Comparison of ENCODE assay signal across 15 cellular contexts in genomic region chr1:21305155-21305899, GRCh38. TPM values are rescaled to one million over a fixed set of nuclear protein-coding genes. Genes with fewer than 3 reads are reported as not detected.
DNase-seq lines count a peak whose midpoint lies in the region; ATAC-seq and TF ChIP-seq lines count a peak whose summit lies in the region.
"Had no signal": no experiment of that assay in that cellular context is flagged by ENCODE, and none has a peak within 500 bp of the region (broad histone marks: within the 10 kb centered on the region; RNA-seq: fewer than 3 reads in every experiment).

No MANE protein-coding gene starts in this region.

- H3K4me1 Mint-ChIP-seq in activated naive CD4-positive, alpha-beta T cell treated with anti-CD3 and anti-CD28 coated beads, Interleukin-2, amount 50 U/mL, for 24 hours = peaks cover 73% of the 10 kb centered on the region
- H3K4me1 Mint-ChIP-seq in activated naive CD4-positive, alpha-beta T cell treated with anti-CD3 and anti-CD28 coated beads for 36 hours (ENCODE audit: low read depth) = peaks cover 78% of the 10 kb centered on the region
- peaks cover 61% of the 10 kb centered on the region for H3K4me1 Mint-ChIP-seq in WTC11

- no peaks in the 10 kb centered on the region for H3K36me3 Mint-ChIP-seq in activated naive CD4-positive, alpha-beta T cell treated with anti-CD3 and anti-CD28 coated beads, Interleukin-2, amount 50 U/mL, for 24 hours
- H3K36me3 Mint-ChIP-seq in activated naive CD4-positive, alpha-beta T cell treated with anti-CD3 and anti-CD28 coated beads for 36 hours (ENCODE audit: low read depth) = peaks cover 15% of the 10 kb centered on the region
- H3K36me3 Mint-ChIP-seq in WTC11 = 0 out of 2 replicates have a peak, but pooled peaks cover 3% of the 10 kb centered on the region
- H3K36me3 Mint-ChIP-seq: stimulated activated effector memory CD8-positive, alpha-beta T cell treated with anti-CD3 and anti-CD28 coated beads, Interleukin-12 subunit alpha, Interleukin-12 subunit beta, amount 100 ng/mL, for 72 hours had no signal

- intact Hi-C loops in activated naive CD4-positive, alpha-beta T cell treated with anti-CD3 and anti-CD28 coated beads for 36 hours (cut with micrococcal nuclease) = no loop called here

- POLR2A ChIA-PET in WTC11 (lab: Charles Lee) = no interaction called here
- POLR2A ChIA-PET in GM10248 (lab: Yijun Ruan, JAX) = no interaction called here

- ATAC-seq in WTC11 = no peak
- ATAC-seq: stimulated activated effector memory CD8-positive, alpha-beta T cell treated with anti-CD3 and anti-CD28 coated beads, Interleukin-12 subunit alpha, Interleukin-12 subunit beta, amount 100 ng/mL, for 72 hours had no signal

- H3K9me3 Mint-ChIP-seq in activated naive CD4-positive, alpha-beta T cell treated with anti-CD3 and anti-CD28 coated beads, Interleukin-2, amount 50 U/mL, for 24 hours = no peaks in the 10 kb centered on the region
- H3K9me3 Mint-ChIP-seq in activated naive CD4-positive, alpha-beta T cell treated with anti-CD3 and anti-CD28 coated beads for 36 hours = no peaks in the 10 kb centered on the region
- H3K9me3 Mint-ChIP-seq in WTC11 = no peaks in the 10 kb centered on the region
- H3K9me3 Mint-ChIP-seq: stimulated activated effector memory CD8-positive, alpha-beta T cell treated with anti-CD3 and anti-CD28 coated beads, Interleukin-12 subunit alpha, Interleukin-12 subunit beta, amount 100 ng/mL, for 72 hours had no signal

- H3K4me3 Mint-ChIP-seq in activated naive CD4-positive, alpha-beta T cell treated with anti-CD3 and anti-CD28 coated beads, Interleukin-2, amount 50 U/mL, for 24 hours = no peak overlapping the region
- H3K4me3 Mint-ChIP-seq in activated naive CD4-positive, alpha-beta T cell treated with anti-CD3 and anti-CD28 coated beads for 36 hours = no peak overlapping the region
- H3K4me3 Mint-ChIP-seq in WTC11 = no peak overlapping the region
- H3K4me3 Mint-ChIP-seq: stimulated activated effector memory CD8-positive, alpha-beta T cell treated with anti-CD3 and anti-CD28 coated beads, Interleukin-12 subunit alpha, Interleukin-12 subunit beta, amount 100 ng/mL, for 72 hours had no signal

- TF ChIP-seq CTCF in WTC11 (IDR thresholded peaks at IDR 0.05) = no peak
- TF ChIP-seq CTCF in GM10248 (IDR thresholded peaks at IDR 0.05; ENCODE audit: control extremely low read depth, extremely low read depth, low read depth, missing control alignments) = no peak

- H3K27ac Mint-ChIP-seq in activated naive CD4-positive, alpha-beta T cell treated with anti-CD3 and anti-CD28 coated beads, Interleukin-2, amount 50 U/mL, for 24 hours = peak overlapping the region; percentile 1
- no peak overlapping the region for H3K27ac Mint-ChIP-seq in activated naive CD4-positive, alpha-beta T cell treated with anti-CD3 and anti-CD28 coated beads for 36 hours
- peak overlapping the region; percentile 84 for H3K27ac Mint-ChIP-seq in WTC11
- H3K27ac Mint-ChIP-seq: stimulated activated effector memory CD8-positive, alpha-beta T cell treated with anti-CD3 and anti-CD28 coated beads, Interleukin-12 subunit alpha, Interleukin-12 subunit beta, amount 100 ng/mL, for 72 hours had no signal

- CTCF ChIA-PET in activated naive CD4-positive, alpha-beta T cell treated with anti-CD3 and anti-CD28 coated beads for 36 hours (lab: Charles Lee) = interaction anchor here (1.0 kb wide), 1 partner anchor 29 kb away, joined by 3 read pairs; no protein-coding TSS in a partner anchor
- CTCF ChIA-PET in WTC11 (lab: Charles Lee) = interaction anchor here (0.9 to 3.9 kb wide), 5 partner anchors 13 to 63 kb away, joined by 3 to 25 read pairs (median 4); no protein-coding TSS in a partner anchor
- CTCF ChIA-PET in GM10248 (lab: Yijun Ruan, JAX) = interaction anchor here (0.6 to 1.6 kb wide), 4 partner anchors 10 to 50 kb away, joined by 3 to 4 read pairs (median 3); no protein-coding TSS in a partner anchor

- H3K27me3 Mint-ChIP-seq in activated naive CD4-positive, alpha-beta T cell treated with anti-CD3 and anti-CD28 coated beads, Interleukin-2, amount 50 U/mL, for 24 hours = no peaks in the 10 kb centered on the region
- H3K27me3 Mint-ChIP-seq in activated naive CD4-positive, alpha-beta T cell treated with anti-CD3 and anti-CD28 coated beads for 36 hours (ENCODE audit: low read depth) = no peaks in the 10 kb centered on the region
- H3K27me3 Mint-ChIP-seq in WTC11 (ENCODE audit: low read depth) = no peaks in the 10 kb centered on the region

- H3K27ac ChIP-seq in temporal lobe (ENCODE audit: low read depth, low read length) = peak overlapping the region; percentile 4

- no peak for DNase-seq in activated naive CD4-positive, alpha-beta T cell treated with anti-CD3 and anti-CD28 coated beads for 36 hours
- no peak for DNase-seq in WTC11 (ENCODE audit: low spot score)
- DNase-seq in myocyte (ENCODE audit: low read depth) = peak; percentile 51
- no peak for DNase-seq in NCI-H2171 (lab: John Stamatoyannopoulos, UW)
- DNase-seq in SKM-1 (lab: John Stamatoyannopoulos, UW; ENCODE audit: unreplicated experiment) = no peak
- DNase-seq in GM10248 (ENCODE audit: extremely low spot score) = no peak
- DNase-seq: activated naive CD4-positive, alpha-beta T cell treated with Interleukin-2 at 50 U/mL for 16 hours; Kasumi-1; kidney; NCI-H187 treated with DMSO at 0.1 percent for 48 hours; NCI-H774; stimulated activated CD4-positive, alpha-beta T cell treated with anti-CD3 and anti-CD28 coated beads, Interleukin-4, amount 100 ng/mL, for 1 hour had no signal

TF ChIP-seq in WTC11, 78 proteins besides CTCF, POLR2A, EP300 and RAD21 (continues in another document):
- no peak for TF ChIP-seq AR (CRISPR knock-in tag; IDR thresholded peaks at IDR 0.05)
- no peak for TF ChIP-seq NR1H2 (CRISPR knock-in tag; IDR thresholded peaks at IDR 0.05)
- TF ChIP-seq CBFB (CRISPR knock-in tag; IDR thresholded peaks at IDR 0.05; ENCODE audit: low read depth) = no peak
- no peak for TF ChIP-seq ZBTB43 (CRISPR knock-in tag; IDR thresholded peaks at IDR 0.05)
- TF ChIP-seq CREB1 (CRISPR knock-in tag; IDR thresholded peaks at IDR 0.05) = no peak
- TF ChIP-seq ZNF532 (CRISPR knock-in tag; IDR thresholded peaks at IDR 0.05; ENCODE audit: borderline replicate concordance) = no peak

RNA-seq across cellular contexts. Expression of gene ECE1, which starts 15.1 kb away (rescaled TPM):
- 100 to 1,000 TPM; 160 to 166 TPM for total RNA-seq in activated naive CD4-positive, alpha-beta T cell treated with anti-CD3 and anti-CD28 coated beads for 36 hours
- total RNA-seq in WTC11 (2021) (40.6 to 45.0 TPM (median 42.0 TPM) in 3 replicates), myocyte (15.9 and 17.0 TPM in 2 replicates), temporal lobe (9.8 TPM)
- 59.1 TPM for polyA plus RNA-seq in myocyte (2012)
